ENCODE assay signal across 10 cellular contexts in the genomic region with DNA sequence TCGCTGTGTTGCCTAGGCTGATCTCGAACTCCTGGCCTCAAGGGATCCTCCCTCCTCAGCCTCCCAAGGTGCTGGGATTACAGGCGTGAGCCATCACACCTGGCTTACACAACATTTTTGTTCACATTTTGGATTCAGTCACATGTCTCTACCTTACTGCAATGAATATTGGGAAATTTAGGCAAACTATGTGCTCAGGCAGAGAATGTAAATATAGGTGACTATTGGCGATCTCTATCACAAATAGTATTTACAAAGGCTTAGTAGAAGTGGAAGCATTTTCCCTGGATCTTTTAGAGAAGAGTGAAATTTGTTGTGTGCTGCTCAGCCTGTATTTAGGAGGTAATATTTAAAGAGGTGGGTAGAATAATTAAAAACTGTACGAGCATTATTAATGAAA. TPM values are rescaled to one million over a fixed set of nuclear protein-coding genes. Genes with fewer than 3 reads are reported as not detected.
"Had no signal": no experiment of that assay in that cellular context is flagged by ENCODE, and none has a peak within 500 bp of the region (broad histone marks: within the 10 kb centered on the region; RNA-seq: fewer than 3 reads in every experiment).

No MANE protein-coding gene starts in this region.

- H3K4me3 ChIP-seq: K562 had no signal

- H3K27ac ChIP-seq: HL-60, KMS-11 had no signal

- H3K4me2 ChIP-seq: KMS-11 had no signal

- H3K36me3 Mint-ChIP-seq: IgD-negative memory B cell had no signal

- ATAC-seq: K562 had no signal

- DNase-seq: IMR-90, KBM-7, KG1 had no signal

- FAIRE-seq: HTR-8/SVneo, K562 had no signal

- H3K9me3 Mint-ChIP-seq: IgD-negative memory B cell had no signal

- H3K4me3 Mint-ChIP-seq: IgD-negative memory B cell had no signal

- H3K27me3 Mint-ChIP-seq: IgD-negative memory B cell had no signal

- H3K9ac ChIP-seq: KMS-11 had no signal

RNA-seq across cellular contexts. Expression of a gene that starts 20.7 kb away (rescaled TPM):
- total RNA-seq: HT-29, HT1080, IMR-90, K562 had no signal
- polyA plus RNA-seq: IgD-negative memory B cell, IMR-90, K562 had no signal
